8 cellular contexts compared by ENCODE assay signal in the genomic region with DNA sequence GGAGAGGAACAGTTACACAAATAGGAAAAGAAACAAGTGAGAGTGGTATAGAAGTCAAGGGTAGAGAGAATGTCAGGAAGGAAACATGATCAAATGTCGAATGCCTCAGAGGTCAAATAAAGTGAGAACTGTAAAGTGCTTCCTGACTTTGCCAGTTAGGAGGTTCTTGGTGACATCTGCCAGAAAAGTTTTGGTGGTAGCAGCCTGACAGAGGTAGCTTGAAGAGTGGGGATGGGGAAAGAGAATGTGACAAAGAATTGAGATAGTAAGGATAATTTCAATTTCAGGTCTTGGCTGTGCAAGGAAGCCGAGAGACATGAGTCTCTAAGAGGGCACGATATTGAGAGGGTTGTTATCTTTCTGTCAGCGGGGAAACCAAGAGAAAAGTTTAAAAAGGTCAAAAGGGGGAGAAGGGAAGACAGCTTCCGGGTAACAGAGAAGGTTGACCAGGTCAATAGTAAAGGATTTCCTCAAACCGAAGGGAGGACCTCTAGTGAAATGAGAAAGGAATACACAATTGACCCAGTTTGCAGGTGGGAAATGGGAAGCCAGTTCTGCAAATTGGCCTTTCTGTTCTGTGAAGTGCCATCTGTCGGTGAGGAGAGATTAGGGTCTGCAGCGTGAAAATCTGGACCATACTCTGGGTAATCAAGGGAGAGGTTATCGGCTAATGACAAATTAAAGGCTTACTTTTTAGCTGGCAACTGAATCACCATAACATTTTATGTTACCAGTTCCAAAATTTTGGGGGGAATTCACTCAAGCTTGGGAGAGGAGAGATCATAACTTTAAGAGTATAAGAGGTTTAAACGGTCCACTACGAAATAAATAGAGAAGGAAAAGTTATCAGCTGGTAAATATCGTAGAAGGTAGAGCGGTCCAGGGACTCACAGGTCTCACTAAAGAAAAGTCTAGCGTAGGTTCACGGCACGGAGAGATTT. TPM values are rescaled to one million over a fixed set of nuclear protein-coding genes. Genes with fewer than 3 reads are reported as not detected.
A peak's percentile ranks its signal among the peaks of the same experiment; 100 is the strongest.
DNase-seq lines count a peak whose midpoint lies in the region; TF ChIP-seq lines count a peak whose summit lies in the region.

No MANE protein-coding gene starts in this region.

- H3K36me3 ChIP-seq in Karpas-422 (ENCODE audit: insufficient read depth, low read length) (peaks cover 7% of the 10 kb centered on the region), SJCRH30 (peaks cover 15% of the 10 kb centered on the region), vagina (peaks cover 0 to 2% of the 10 kb centered on the region in 2 donors)

- H3K4me3 ChIP-seq in Karpas-422 (ENCODE audit: low read length) (peak overlapping the region; percentile 89), SJCRH30 (peak overlapping the region; percentile 86), vagina (peak overlapping the region; percentile 71 to 80)

- peak overlapping the region; percentile 47 for H3K27ac Mint-ChIP-seq in mesothelial cell of epicardium

- H3K4me1 ChIP-seq in Karpas-422 (ENCODE audit: low read length) (peaks cover 62% of the 10 kb centered on the region), SJCRH30 (no peaks in the 10 kb centered on the region), vagina (peaks cover 24% of the 10 kb centered on the region)

- TF ChIP-seq CTCF in mesothelial cell of epicardium (IDR thresholded peaks at IDR 0.05; ENCODE audit: unreplicated experiment) (no peak), vagina (IDR thresholded peaks at IDR 0.05) (peak in 2 of 3 experiments; percentile 19 to 39)

- intact Hi-C loops in vagina (cut with DNase I): no loop called here

- H3K27ac ChIP-seq in Karpas-422 (ENCODE audit: low read length) (peak overlapping the region; percentile 100), SJCRH30 (peak overlapping the region; percentile 100), vagina (peak overlapping the region; percentile 100)

- H3K27me3 ChIP-seq in Karpas-422 (ENCODE audit: low read length): no peaks in the 10 kb centered on the region
- no peaks in the 10 kb centered on the region for H3K27me3 ChIP-seq in SJCRH30
- no peaks in the 10 kb centered on the region for H3K27me3 ChIP-seq in vagina

- no peak overlapping the region for H2AFZ ChIP-seq in Karpas-422 (ENCODE audit: low read length)

- H3K9me3 ChIP-seq in Karpas-422 (ENCODE audit: low read length): no peaks in the 10 kb centered on the region
- H3K9me3 ChIP-seq in SJCRH30 (replicated peaks): no peaks in the 10 kb centered on the region
- no peaks in the 10 kb centered on the region for H3K9me3 ChIP-seq in vagina

- no peak for TF ChIP-seq POLR2A in vagina (IDR thresholded peaks at IDR 0.05)

- peak; percentile 21 for DNase-seq in NCI-H2107 treated with DMSO at 0.1 percent for 48 hours (lab: John Stamatoyannopoulos, UW; ENCODE audit: unreplicated experiment)
- DNase-seq in NCI-H2107 (lab: John Stamatoyannopoulos, UW): no peak
- peak; percentile 84 for DNase-seq in Karpas-422
- peak in 1 of 2 experiments; percentile 65 for DNase-seq in SJCRH30
- peak; percentile 40 to 69 for DNase-seq in dermis microvascular lymphatic vessel endothelial cell (ENCODE audit: low read depth in 2 of 2)
- no peak for DNase-seq in mesothelial cell of epicardium (ENCODE audit: low spot score in 2 of 2, unreplicated experiment in 2 of 2)
- DNase-seq in vagina (ENCODE audit: extremely low spot score in 2 of 2): no peak
- no peak for DNase-seq in HEK293T (ENCODE audit: extremely low spot score)

- POLR2A ChIA-PET in HEK293T (lab: Yijun Ruan, JAX): interaction anchor here (1.3 to 10.4 kb wide), 4 partner anchors 12 to 74 kb away, joined by 3 to 369 read pairs (median 187); a partner anchor contains a TSS

- H3K9ac ChIP-seq in Karpas-422 (ENCODE audit: low read length): peak overlapping the region; percentile 99

- peak overlapping the region; percentile 97 for H3K4me2 ChIP-seq in Karpas-422 (ENCODE audit: low read depth, low read length, poor library complexity, severe bottlenecking)

- peaks cover 32% of the 10 kb centered on the region for H3K4me1 Mint-ChIP-seq in mesothelial cell of epicardium

- peaks cover 2% of the 10 kb centered on the region for H3K36me3 Mint-ChIP-seq in mesothelial cell of epicardium

- H3K79me2 ChIP-seq in Karpas-422 (ENCODE audit: low read length): peaks cover 35% of the 10 kb centered on the region

- peak overlapping the region; percentile 91 for H3K4me3 Mint-ChIP-seq in mesothelial cell of epicardium

- H4K20me1 ChIP-seq in Karpas-422 (ENCODE audit: insufficient read depth, low read depth, low read length): peaks cover 3% of the 10 kb centered on the region

- CTCF ChIA-PET in HEK293T (lab: Yijun Ruan, JAX): interaction anchor here (0.5 to 4.4 kb wide), 6 partner anchors 13 to 129 kb away, joined by 3 to 23 read pairs (median 4); a partner anchor contains a TSS

- no peaks in the 10 kb centered on the region for H3K27me3 Mint-ChIP-seq in mesothelial cell of epicardium (ENCODE audit: low read depth)

- H3K9me3 Mint-ChIP-seq in mesothelial cell of epicardium: no peaks in the 10 kb centered on the region

- H3K9me2 ChIP-seq in Karpas-422 (replicated peaks; ENCODE audit: insufficient read depth, low read length): no peaks in the 10 kb centered on the region

TF ChIP-seq in HEK293T, 16 proteins besides CTCF, POLR2A, EP300 and RAD21:
- TF ChIP-seq ELF4 (IDR thresholded peaks at IDR 0.05): no peak
- no peak for TF ChIP-seq FOXA1 (IDR thresholded peaks at IDR 0.05)
- TF ChIP-seq SP1 (IDR thresholded peaks at IDR 0.05): no peak
- TF ChIP-seq LEF1 (IDR thresholded peaks at IDR 0.05; ENCODE audit: borderline replicate concordance): no peak
- TF ChIP-seq ZNF384 (IDR thresholded peaks at IDR 0.05): no peak
- TF ChIP-seq L3MBTL2 (conservative IDR thresholded peaks at IDR 0.05): no peak
- TF ChIP-seq CTBP1 (IDR thresholded peaks at IDR 0.05; ENCODE audit: borderline replicate concordance): no peak
- TF ChIP-seq HDGF (IDR thresholded peaks at IDR 0.05; ENCODE audit: borderline replicate concordance): no peak
- no peak for TF ChIP-seq FOXK2 (IDR thresholded peaks at IDR 0.05)
- TF ChIP-seq SUZ12 (IDR thresholded peaks at IDR 0.05): no peak
- TF ChIP-seq TARDBP (IDR thresholded peaks at IDR 0.05): no peak
TF ChIP-seq in HEK293T: peak in this region for 0.

RNA-seq across cellular contexts. Expression of a gene that starts 1.0 kb away (rescaled TPM):
- total RNA-seq in Karpas-422 (2014; rRNA removed; shearing (Covaris generic); ENCODE audit: low replicate concordance): 201 and 221 TPM in 2 replicates
- 178 and 199 TPM in 2 replicates for total RNA-seq in SJCRH30 (2014; rRNA removed; shearing (Covaris generic))
- total RNA-seq in dermis microvascular lymphatic vessel endothelial cell: 39.4 and 51.0 TPM in 2 replicates
- total RNA-seq in mesothelial cell of epicardium: 235 to 261 TPM (median 246 TPM) in 3 replicates
- total RNA-seq in vagina: 125 TPM

RNA-seq across cellular contexts. Expression of a gene that starts 14.5 kb away (rescaled TPM):
- 325 and 451 TPM in 2 replicates for total RNA-seq in Karpas-422 (2014; rRNA removed; shearing (Covaris generic); ENCODE audit: low replicate concordance)
- 0.14 and 0.51 TPM in 2 replicates for total RNA-seq in SJCRH30 (2014; rRNA removed; shearing (Covaris generic))
- total RNA-seq in dermis microvascular lymphatic vessel endothelial cell: 0.63 and 1.2 TPM in 2 replicates
- 1.7 to 2.1 TPM (median 2.0 TPM) in 3 replicates for total RNA-seq in mesothelial cell of epicardium
- 27.7 TPM for total RNA-seq in vagina

RNA-seq across cellular contexts. Expression of a gene that starts 26.6 kb away (rescaled TPM):
- total RNA-seq in Karpas-422 (2014; rRNA removed; shearing (Covaris generic); ENCODE audit: low replicate concordance): 116 and 142 TPM in 2 replicates
- not detected in 2 replicates for total RNA-seq in SJCRH30 (2014; rRNA removed; shearing (Covaris generic))
- 0.25 and 0.51 TPM in 2 replicates for total RNA-seq in dermis microvascular lymphatic vessel endothelial cell
- not detected in 3 replicates for total RNA-seq in mesothelial cell of epicardium
- 10.3 TPM for total RNA-seq in vagina

RNA-seq across cellular contexts. Expression of a gene that starts 42.0 kb away (rescaled TPM):
- total RNA-seq in Karpas-422 (2014; rRNA removed; shearing (Covaris generic); ENCODE audit: low replicate concordance): 70.0 and 103 TPM in 2 replicates
- 0.16 TPM in 1 of 2 replicates, not detected in the other for total RNA-seq in SJCRH30 (2014; rRNA removed; shearing (Covaris generic))
- total RNA-seq in dermis microvascular lymphatic vessel endothelial cell (not detected in 2 replicates), mesothelial cell of epicardium (4.8 to 6.1 TPM (median 5.8 TPM) in 3 replicates), vagina (30.2 TPM)

Comparison
In these comparisons a context has a peak if more than half of its experiments do, and no peak if none do; other contexts are left out.
1. DNase-seq: peak in NCI-H2107 treated with DMSO at 0.1 percent for 48 hours (single experiment), Karpas-422 (single experiment) and dermis microvascular lymphatic vessel endothelial cell (2 of 2); none in NCI-H2107 (single experiment), mesothelial cell of epicardium (0 of 2), vagina (0 of 2) and HEK293T (single experiment).
2. RNA of a gene that starts 14.5 kb away (total RNA-seq): 325 to 451 TPM in Karpas-422; 27.7 TPM in vagina (single experiment), 1.7 to 2.1 TPM in mesothelial cell of epicardium, 0.63 to 1.2 TPM in dermis microvascular lymphatic vessel endothelial cell and 0.14 to 0.51 TPM in SJCRH30; every median in the first group is over 10 times any median in the second.
3. RNA of a gene that starts 26.6 kb away (total RNA-seq): 116 to 142 TPM in Karpas-422; 10.3 TPM in vagina (single experiment), 0.25 to 0.51 TPM in dermis microvascular lymphatic vessel endothelial cell, not detected in SJCRH30 and not detected in mesothelial cell of epicardium; every median in the first group is over 10 times any median in the second.
4. Peak in every context shown above with its lines, with median percentiles within 50 percentile points of each other: H3K27ac ChIP-seq and H3K4me3 ChIP-seq.